Comparison of ENCODE assay signal across 8 cellular contexts in genomic region chr6:21587182-21587924, GRCh38. TPM values are rescaled to one million over a fixed set of nuclear protein-coding genes. Genes with fewer than 3 reads are reported as not detected.
DNase-seq lines count a peak whose midpoint lies in the region; ATAC-seq and TF ChIP-seq lines count a peak whose summit lies in the region.

No MANE protein-coding gene starts in this region.

- peak overlapping the region; percentile 99 to 100 (median 99) for H3K4me3 Mint-ChIP-seq in brain

- H3K36me3 ChIP-seq in gastrocnemius medialis = no peaks in the 10 kb centered on the region

- peak overlapping the region; percentile 64 for H3K4me3 ChIP-seq in iPS-18c (ENCODE audit: insufficient read depth, low read depth, low read length)
- peak overlapping the region; percentile 62 to 91 (median 73) for H3K4me3 ChIP-seq in gastrocnemius medialis

- H3K4me1 ChIP-seq in gastrocnemius medialis = peaks cover 4% of the 10 kb centered on the region in 2 donors

- peak overlapping the region; percentile 100 for H3K27ac Mint-ChIP-seq in brain

- in situ Hi-C loops in KBM-7 (cut with MboI; ENCODE audit: low pct_unique_long_range_greater_than_20kb, low sequenced_read_pairs) (loop anchor here (25.0 kb wide), 1 partner anchor 1025 kb away; no protein-coding TSS in a partner anchor), gastrocnemius medialis (cut with MboI; ENCODE audit: low sequenced_read_pairs in 4 of 4) (loop anchor here in 3 of 4 donors (5.0 to 10.0 kb wide), 2 partner anchors 1023 to 1025 kb away; no protein-coding TSS in a partner anchor)

- peaks cover 28% of the 10 kb centered on the region for H3K36me3 Mint-ChIP-seq in brain

- H3K9me3 ChIP-seq in iPS-18c (ENCODE audit: control insufficient read depth, insufficient read depth, low read length) (no peaks in the 10 kb centered on the region), gastrocnemius medialis (no peaks in the 10 kb centered on the region)

- H3K27me3 Mint-ChIP-seq in brain = peaks cover 7% of the 10 kb centered on the region

- peaks cover 19 to 26% (median 23%) of the 10 kb centered on the region in 5 experiments for H3K9me3 Mint-ChIP-seq in brain

- H3K27me3 ChIP-seq in gastrocnemius medialis = no peaks in the 10 kb centered on the region

- peak; percentile 88 to 98 (median 96) for DNase-seq in NCI-H1417 (lab: John Stamatoyannopoulos, UW)
- no peak for DNase-seq in NCI-H1417 treated with DMSO at 0.1 percent for 48 hours (lab: John Stamatoyannopoulos, UW)
- peak; percentile 84 for DNase-seq in KBM-7
- peak; percentile 71 for DNase-seq in RKO (ENCODE audit: low spot score)
- DNase-seq in gastrocnemius medialis = peak; percentile 18 to 43

- ATAC-seq in GM21737 (IDR thresholded peaks at IDR 0.05; ENCODE audit: unreplicated experiment) = peak; percentile 34
- ATAC-seq in gastrocnemius medialis = peak; percentile 37 to 51

- TF ChIP-seq POLR2A in gastrocnemius medialis (IDR thresholded peaks at IDR 0.05) = no peak

- TF ChIP-seq CTCF in brain (conservative IDR thresholded peaks at IDR 0.05) (peak; percentile 4 to 34), gastrocnemius medialis (IDR thresholded peaks at IDR 0.05 in 4 of 5, conservative IDR thresholded peaks at IDR 0.05 in 1 of 5) (peak in 1 of 5 experiments; percentile 19)

- intact Hi-C loops in gastrocnemius medialis (cut with DNase I; ENCODE audit: low total_unique reads) = loop anchor here (5.0 kb wide), 4 partner anchors 65 to 1185 kb away; partner anchors contain the start of gene E2F3

- H3K27ac ChIP-seq in gastrocnemius medialis = peak overlapping the region; percentile 78 to 81 (median 80)

- H3K4me1 Mint-ChIP-seq in brain = peaks cover 30% of the 10 kb centered on the region

RNA-seq across cellular contexts. Expression of gene SOX4, which starts 6.2 kb away (rescaled TPM):
- 231 TPM for polyA plus RNA-seq in brain (ENCODE audit: insufficient read depth, low read depth, low replicate concordance)
- 1 to 10 TPM in 2 of 4 donors, under 1 TPM in 2; 0.80 to 1.6 (median 1.0) TPM for total RNA-seq in gastrocnemius medialis
